ENCODE assay signal across 8 cellular contexts in the genomic region with DNA sequence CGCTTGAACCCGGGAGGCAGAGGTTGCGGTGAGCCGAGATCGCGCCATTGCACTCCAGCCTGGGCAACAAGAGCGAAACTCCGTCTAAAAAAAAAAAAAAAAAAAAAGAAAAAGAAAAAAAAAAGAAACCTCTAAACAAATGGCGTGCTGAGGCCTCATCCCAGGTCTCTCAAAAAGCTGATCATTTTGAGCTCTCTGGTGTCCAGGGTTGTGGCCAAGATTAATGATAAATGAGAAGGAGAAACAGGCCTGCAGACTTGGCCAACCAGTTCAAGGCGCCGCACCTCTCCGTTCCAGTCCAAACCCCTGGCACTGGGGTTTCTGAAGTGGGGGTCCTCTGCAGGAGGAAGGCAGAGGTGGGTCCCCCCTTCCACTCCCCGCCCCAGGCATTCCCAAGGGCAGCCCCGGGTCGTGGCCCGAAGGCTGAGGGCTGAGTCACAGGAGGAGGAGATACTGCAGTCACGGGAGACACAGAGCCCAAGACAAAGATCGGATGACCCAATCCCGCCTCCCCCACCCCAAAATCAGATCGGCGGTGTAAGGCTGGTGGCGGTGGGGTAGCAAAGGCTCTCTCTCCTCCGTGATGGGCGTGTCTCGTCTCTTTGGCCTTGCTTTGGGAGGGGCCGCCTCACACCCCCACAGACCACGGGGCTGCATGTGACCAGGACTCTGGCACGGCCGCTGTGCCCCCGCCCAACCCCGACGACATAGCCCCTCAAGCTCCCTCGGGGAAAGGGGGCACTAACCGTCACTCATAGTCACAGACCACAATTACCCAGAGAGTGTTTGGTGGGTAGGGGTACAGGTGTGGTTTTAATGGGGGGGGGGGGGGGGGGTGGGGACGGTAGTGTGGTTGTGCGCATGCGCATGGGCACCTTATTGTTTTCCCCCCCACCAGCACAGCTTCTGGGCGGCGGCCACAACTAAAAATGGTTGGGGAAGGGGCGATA. TPM values are rescaled to one million over a fixed set of nuclear protein-coding genes. Genes with fewer than 3 reads are reported as not detected.
DNase-seq lines count a peak whose midpoint lies in the region; ATAC-seq and TF ChIP-seq lines count a peak whose summit lies in the region.

No MANE protein-coding gene starts in this region.

- POLR2A ChIA-PET in BJ (lab: Charles Lee) = no interaction called here

- intact Hi-C loops in left ventricle myocardium superior (cut with micrococcal nuclease) = no loop called here
- intact Hi-C loops in posterior cingulate gyrus (cut with DNase I) = loop anchor here (5.0 kb wide), 1 partner anchor 311 kb away; no protein-coding TSS in a partner anchor

- H3K36me3 ChIP-seq in BJ (ENCODE audit: control insufficient read depth, insufficient read depth, low read length) = peaks cover 14% of the 10 kb centered on the region

- CTCF ChIA-PET in BJ (lab: Yijun Ruan, JAX) = interaction anchor here (0.6 to 1.0 kb wide), 3 partner anchors 19 to 402 kb away, joined by 3 read pairs; no protein-coding TSS in a partner anchor

- ATAC-seq in left ventricle myocardium superior = peak; percentile 41
- ATAC-seq in GM21447 (IDR thresholded peaks at IDR 0.05; ENCODE audit: unreplicated experiment) = no peak
- ATAC-seq in HG02588 (IDR thresholded peaks at IDR 0.05; ENCODE audit: unreplicated experiment) = no peak

- TF ChIP-seq CTCF in BJ (IDR thresholded peaks at IDR 0.05; ENCODE audit: insufficient read depth, low read depth, low read length) = no peak
- no peak for TF ChIP-seq CTCF in astrocyte of the cerebellum (IDR thresholded peaks at IDR 0.05; ENCODE audit: low read depth, low read length, missing control alignments)

- DNase-seq in BJ (ENCODE audit: low read depth) = no peak
- DNase-seq in H4 (ENCODE audit: low spot score) = peak; percentile 74
- DNase-seq in OCI-M1 (lab: John Stamatoyannopoulos, UW) = peak; percentile 98
- DNase-seq in astrocyte of the cerebellum (ENCODE audit: low read depth) = no peak
- DNase-seq in left ventricle myocardium superior = peak; percentile 77
- DNase-seq in posterior cingulate gyrus = peak in 7 of 10 donors; percentile 18 to 90 (median 32)

- H3K4me3 ChIP-seq in BJ (ENCODE audit: low read depth, low read length) (peak overlapping the region; percentile 100), astrocyte of the cerebellum (ENCODE audit: low read depth, low read length) (peak overlapping the region; percentile 97)

- in situ Hi-C loops in astrocyte of the cerebellum (cut with HindIII; ENCODE audit: low sequenced_read_pairs) = no loop called here

- peaks cover 2% of the 10 kb centered on the region; the same call in 1 of the 2 replicates for H3K27me3 ChIP-seq in BJ (ENCODE audit: control insufficient read depth, insufficient read depth, low read length)

RNA-seq across cellular contexts. Expression of a gene that starts 1.1 kb away (rescaled TPM):
- 170 and 245 TPM in 2 replicates for polyA plus RNA-seq in BJ (2011; rRNA removed)
- polyA minus RNA-seq in BJ (2011; rRNA and poly(A)+ RNA removed) = 157 and 258 TPM in 2 replicates
- total RNA-seq in H4 (2014; rRNA removed; shearing (Covaris generic)) = 104 and 118 TPM in 2 replicates
- total RNA-seq in left ventricle myocardium superior = 77.0 TPM

RNA-seq across cellular contexts. Expression of a gene that starts 4.0 kb away (rescaled TPM):
- 0.89 and 1.3 TPM in 2 replicates for polyA plus RNA-seq in BJ (2011; rRNA removed)
- polyA minus RNA-seq in BJ (2011; rRNA and poly(A)+ RNA removed) = 0.46 and 0.71 TPM in 2 replicates
- not detected in 2 replicates for total RNA-seq in H4 (2014; rRNA removed; shearing (Covaris generic))
- total RNA-seq in left ventricle myocardium superior = 0.82 TPM

RNA-seq across cellular contexts. Expression of a gene that starts 14.5 kb away (rescaled TPM):
- 27.7 and 42.5 TPM in 2 replicates for polyA plus RNA-seq in BJ (2011; rRNA removed)
- polyA minus RNA-seq in BJ (2011; rRNA and poly(A)+ RNA removed) = 16.1 and 22.4 TPM in 2 replicates
- total RNA-seq in H4 (2014; rRNA removed; shearing (Covaris generic)) = 66.7 and 80.2 TPM in 2 replicates
- 13.2 TPM for total RNA-seq in left ventricle myocardium superior

RNA-seq across cellular contexts. Expression of a gene that starts 22.8 kb away (rescaled TPM):
- polyA plus RNA-seq in BJ (2011; rRNA removed) = 3,309 and 5,343 TPM in 2 replicates
- polyA minus RNA-seq in BJ (2011; rRNA and poly(A)+ RNA removed) = 960 and 2,119 TPM in 2 replicates
- total RNA-seq in H4 (2014; rRNA removed; shearing (Covaris generic)) = 1,450 and 1,519 TPM in 2 replicates
- total RNA-seq in left ventricle myocardium superior = 694 TPM

RNA-seq across cellular contexts. Expression of a gene that starts 40.7 kb away (rescaled TPM):
- 9.8 and 12.9 TPM in 2 replicates for polyA plus RNA-seq in BJ (2011; rRNA removed)
- 7.1 and 8.9 TPM in 2 replicates for polyA minus RNA-seq in BJ (2011; rRNA and poly(A)+ RNA removed)
- total RNA-seq in H4 (2014; rRNA removed; shearing (Covaris generic)) = 3.6 and 3.8 TPM in 2 replicates
- total RNA-seq in left ventricle myocardium superior = 12.7 TPM

Comparison
In these comparisons a context has a peak if more than half of its experiments do, and no peak if none do; other contexts are left out.
1. DNase-seq: peak in H4 (single experiment), OCI-M1 (single experiment), left ventricle myocardium superior (single experiment) and posterior cingulate gyrus (7 of 10); none in BJ (single experiment) and astrocyte of the cerebellum (single experiment).